In genomic region chr11:62601114-62601363, GRCh38 we compare ENCODE assay signal across 8 cellular contexts. TPM values are rescaled to one million over a fixed set of nuclear protein-coding genes. Genes with fewer than 3 reads are reported as not detected.
DNase-seq lines count a peak whose midpoint lies in the region; TF ChIP-seq lines count a peak whose summit lies in the region.

No MANE protein-coding gene starts in this region.

- H3K4me1 Mint-ChIP-seq in activated T-cell treated with anti-CD3 and anti-CD28 coated beads, Interleukin-2, amount 50 U/mL, for 24 hours (ENCODE audit: low read depth): peaks cover 54% of the 10 kb centered on the region
- H3K4me1 Mint-ChIP-seq in brain: peaks cover 55% of the 10 kb centered on the region

- 0 out of 2 replicates have a peak overlapping the region, but pooled peaks have one; percentile 20 for H2AFZ ChIP-seq in OCI-LY3 (ENCODE audit: low read depth, low read length)

- H3K4me2 ChIP-seq in OCI-LY3 (ENCODE audit: low read length): peak overlapping the region; percentile 88

- no peaks in the 10 kb centered on the region for H3K9me3 Mint-ChIP-seq in activated T-cell treated with anti-CD3 and anti-CD28 coated beads, Interleukin-2, amount 50 U/mL, for 24 hours
- H3K9me3 Mint-ChIP-seq in brain: peaks cover 0 to 3% (median 0%) of the 10 kb centered on the region in 5 experiments

- H3K9me3 ChIP-seq in OCI-LY3 (ENCODE audit: insufficient read depth, low read length): no peaks in the 10 kb centered on the region

- H3K27me3 ChIP-seq in OCI-LY3 (ENCODE audit: low read depth, low read length) (no peaks in the 10 kb centered on the region), layer of hippocampus (ENCODE audit: control insufficient read depth, insufficient read depth, low read length) (no peaks in the 10 kb centered on the region)

- peak overlapping the region; percentile 82 for H3K27ac ChIP-seq in OCI-LY3 (ENCODE audit: low read length)
- peak overlapping the region; percentile 94 for H3K27ac ChIP-seq in layer of hippocampus (ENCODE audit: low read depth, low read length)

- no peak for DNase-seq in activated T-cell treated with anti-CD3 and anti-CD28 coated beads, Interleukin-2, amount 50 U/mL, for 24 hours
- no peak for DNase-seq in activated T-cell treated with anti-CD3 and anti-CD28 coated beads, Interleukin-2, amount 50 U/mL, for 1 hour
- DNase-seq in stimulated activated naive CD4-positive, alpha-beta T cell treated with Interleukin-2 at 50 U/mL for 16 hours (lab: John Stamatoyannopoulos, UW): peak; percentile 49
- no peak for DNase-seq in cortex of kidney (lab: John Stamatoyannopoulos, UW)
- no peak for DNase-seq in amniotic stem cell (lab: John Stamatoyannopoulos, UW)

- H3K27ac Mint-ChIP-seq in activated T-cell treated with anti-CD3 and anti-CD28 coated beads, Interleukin-2, amount 50 U/mL, for 24 hours: peak overlapping the region; percentile 93
- H3K27ac Mint-ChIP-seq in brain: peak overlapping the region; percentile 94 to 99 (median 97)

- H3K79me2 ChIP-seq in OCI-LY3 (ENCODE audit: low read length): peaks cover 43% of the 10 kb centered on the region

- peaks cover 92% of the 10 kb centered on the region for H3K36me3 Mint-ChIP-seq in activated T-cell treated with anti-CD3 and anti-CD28 coated beads, Interleukin-2, amount 50 U/mL, for 24 hours (ENCODE audit: low read depth)
- H3K36me3 Mint-ChIP-seq in brain: peaks cover 41% of the 10 kb centered on the region

- no peaks in the 10 kb centered on the region for H3K27me3 Mint-ChIP-seq in activated T-cell treated with anti-CD3 and anti-CD28 coated beads, Interleukin-2, amount 50 U/mL, for 24 hours
- peaks cover 24% of the 10 kb centered on the region for H3K27me3 Mint-ChIP-seq in brain

- H4K20me1 ChIP-seq in OCI-LY3 (ENCODE audit: insufficient read depth, low read length): no peaks in the 10 kb centered on the region

- peak overlapping the region; percentile 97 for H3K9ac ChIP-seq in OCI-LY3 (ENCODE audit: low read length)

- peaks cover 50% of the 10 kb centered on the region for H3K36me3 ChIP-seq in OCI-LY3 (replicated peaks; ENCODE audit: low read depth, low read length)

- peaks cover 25% of the 10 kb centered on the region for H3K4me1 ChIP-seq in OCI-LY3 (ENCODE audit: low read length)

- no peak for TF ChIP-seq CTCF in OCI-LY3 (IDR thresholded peaks at IDR 0.05; ENCODE audit: low read depth, low read length)
- no peak for TF ChIP-seq CTCF in brain (conservative IDR thresholded peaks at IDR 0.05)

- peak overlapping the region; percentile 87 for H3K4me3 ChIP-seq in OCI-LY3 (ENCODE audit: low read length)

- peak overlapping the region; percentile 94 for H3K4me3 Mint-ChIP-seq in activated T-cell treated with anti-CD3 and anti-CD28 coated beads, Interleukin-2, amount 50 U/mL, for 24 hours
- H3K4me3 Mint-ChIP-seq in brain: peak overlapping the region; percentile 90 to 97 (median 93)

RNA-seq across cellular contexts. Expression of gene MTA2, which starts 0.6 kb away (rescaled TPM):
- 111 TPM for polyA plus RNA-seq in brain (ENCODE audit: insufficient read depth, low read depth, low replicate concordance)

RNA-seq across cellular contexts. Expression of gene TUT1, which starts 9.7 kb away (rescaled TPM):
- 28.4 TPM for polyA plus RNA-seq in brain (ENCODE audit: insufficient read depth, low read depth, low replicate concordance)

RNA-seq across cellular contexts. Expression of gene EML3, which starts 11.5 kb away (rescaled TPM):
- 23.3 TPM for polyA plus RNA-seq in brain (ENCODE audit: insufficient read depth, low read depth, low replicate concordance)

RNA-seq across cellular contexts. Expression of gene ROM1, which starts 12.0 kb away (rescaled TPM):
- polyA plus RNA-seq in brain (ENCODE audit: insufficient read depth, low read depth, low replicate concordance): 24.3 TPM

RNA-seq across cellular contexts. Expression of gene B3GAT3, which starts 20.7 kb away (rescaled TPM):
- 65.0 TPM for polyA plus RNA-seq in brain (ENCODE audit: insufficient read depth, low read depth, low replicate concordance)
